Comparison of ENCODE assay signal across 19 cellular contexts in the genomic region with DNA sequence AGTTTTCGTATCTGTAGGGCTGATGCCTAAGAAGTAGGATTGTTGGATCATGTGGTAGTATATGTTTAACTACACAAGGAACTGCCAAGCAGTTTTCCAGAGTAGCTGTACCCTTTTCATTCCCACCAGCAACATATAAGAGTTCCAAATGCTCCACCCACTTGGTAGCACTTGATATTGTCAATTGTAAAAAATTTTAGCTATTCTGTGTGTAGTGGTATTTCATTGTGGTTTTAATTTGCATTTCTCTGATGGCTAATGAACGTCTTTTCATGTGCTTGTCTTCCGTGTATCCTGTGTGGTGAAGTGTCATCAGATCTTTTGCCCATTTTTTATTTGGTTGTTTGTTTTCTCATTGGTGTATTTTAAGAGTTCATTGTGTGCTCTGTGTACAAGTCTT.
A peak's percentile ranks its signal among the peaks of the same experiment; 100 is the strongest.
DNase-seq lines count a peak whose midpoint lies in the region; ATAC-seq, FAIRE-seq and TF ChIP-seq lines count a peak whose summit lies in the region.
"Had no signal": no experiment of that assay in that cellular context is flagged by ENCODE, and none has a peak within 500 bp of the region (broad histone marks: within the 10 kb centered on the region; RNA-seq: fewer than 3 reads in every experiment).

No MANE protein-coding gene starts in this region.

- intact Hi-C loops in Right ventricle myocardium inferior (cut with DNase I) (no loop called here), left ventricle myocardium superior (cut with micrococcal nuclease) (no loop called here)

- no peaks in the 10 kb centered on the region for H3K27me3 ChIP-seq in SU-DHL-6 (ENCODE audit: low read length)
- H3K27me3 ChIP-seq in keratinocyte (ENCODE audit: control insufficient read depth, extremely low read depth, insufficient read depth, low read length), result no peaks in the 10 kb centered on the region
- H3K27me3 ChIP-seq: ascending aorta, dorsolateral prefrontal cortex, esophagus muscularis mucosa had no signal

- no peak overlapping the region for H3K4me3 ChIP-seq in SU-DHL-6 (ENCODE audit: insufficient read depth, low read length, poor library complexity, severe bottlenecking)
- no peak overlapping the region for H3K4me3 ChIP-seq in keratinocyte (ENCODE audit: control insufficient read depth in 2 of 3, extremely low read depth in 1 of 3, insufficient read depth in 2 of 3, low read depth in 1 of 3, low read length in 3 of 3)
- H3K4me3 ChIP-seq: ascending aorta, dorsolateral prefrontal cortex, esophagus muscularis mucosa had no signal

- no peak for FAIRE-seq in keratinocyte (lab: Jason Lieb, UNC)

- H3K27ac ChIP-seq in SU-DHL-6 (ENCODE audit: low read depth, low read length), result no peak overlapping the region
- peak overlapping the region; percentile 22 for H3K27ac ChIP-seq in keratinocyte (ENCODE audit: control insufficient read depth, insufficient read depth, low read length)
- H3K27ac ChIP-seq: ascending aorta, esophagus muscularis mucosa had no signal

- ATAC-seq in Right ventricle myocardium inferior (no peak), left ventricle myocardium superior (no peak), left lobe of liver (no peak)
- ATAC-seq: activated CD8-positive, alpha-beta memory T cell treated with anti-CD3 and anti-CD28 coated beads, Interleukin-2, amount 10 ng/mL, durations not matched to agents 7 days and 5 days had no signal

- no peaks in the 10 kb centered on the region for H3K9me2 ChIP-seq in SU-DHL-6 (replicated peaks; ENCODE audit: insufficient read depth, low read length)

- H3K9me1 ChIP-seq in keratinocyte (ENCODE audit: control insufficient read depth, extremely low read depth, insufficient read depth, low read length), result no peaks in the 10 kb centered on the region

- H3K9ac ChIP-seq in SU-DHL-6 (ENCODE audit: low read length) (no peak overlapping the region), keratinocyte (ENCODE audit: control insufficient read depth, extremely low read depth, insufficient read depth, low read length) (no peak overlapping the region)

- no peaks in the 10 kb centered on the region for H3K36me3 ChIP-seq in SU-DHL-6 (ENCODE audit: low read length)
- peaks cover 0 to 1% of the 10 kb centered on the region in 2 experiments for H3K36me3 ChIP-seq in keratinocyte (ENCODE audit: control insufficient read depth in 2 of 2, extremely low read depth in 1 of 2, insufficient read depth in 2 of 2, low read length in 2 of 2)
- H3K36me3 ChIP-seq: ascending aorta, esophagus muscularis mucosa had no signal

- dilution Hi-C loops in keratinocyte (cut with MboI; ENCODE audit: extremely low pct_ligation_motif_present, low sequenced_read_pairs), result no loop called here

- TF ChIP-seq CTCF in SU-DHL-6 (IDR thresholded peaks at IDR 0.05; ENCODE audit: insufficient read depth, low read length, poor library complexity, severe bottlenecking) (no peak), keratinocyte (optimal IDR thresholded peaks at IDR 0.05 in 1 of 3, IDR thresholded peaks at IDR 0.05 in 1 of 3, conservative IDR thresholded peaks at IDR 0.05 in 1 of 3; ENCODE audit: extremely low read depth in 1 of 3, insufficient read depth in 2 of 3, low read length in 3 of 3) (no peak)

- H2AFZ ChIP-seq in SU-DHL-6 (ENCODE audit: low read depth, low read length, severe bottlenecking) (no peak overlapping the region), keratinocyte (ENCODE audit: control insufficient read depth, low read length) (no peak overlapping the region)

- H3K9me3 ChIP-seq in SU-DHL-6 (ENCODE audit: insufficient read depth, low read length) (no peaks in the 10 kb centered on the region), keratinocyte (ENCODE audit: control insufficient read depth, low read depth, low read length) (no peaks in the 10 kb centered on the region)
- H3K9me3 ChIP-seq: ascending aorta, esophagus muscularis mucosa had no signal

- no peaks in the 10 kb centered on the region for H3F3A ChIP-seq in SU-DHL-6 (ENCODE audit: insufficient read depth)

- H3K79me2 ChIP-seq in SU-DHL-6 (ENCODE audit: insufficient read depth, low read length), result no peaks in the 10 kb centered on the region
- H3K79me2 ChIP-seq in keratinocyte (ENCODE audit: control insufficient read depth, insufficient read depth, low read length), result peaks cover 53% of the 10 kb centered on the region

- H4K20me1 ChIP-seq in SU-DHL-6 (ENCODE audit: low read depth, low read length), result no peaks in the 10 kb centered on the region
- H4K20me1 ChIP-seq in keratinocyte (ENCODE audit: control insufficient read depth, extremely low read depth, insufficient read depth, low read length), result no peaks in the 10 kb centered on the region

- H3K4me2 ChIP-seq in SU-DHL-6 (ENCODE audit: low read depth, low read length, poor library complexity, severe bottlenecking), result peak overlapping the region; percentile 14
- H3K4me2 ChIP-seq in keratinocyte (ENCODE audit: control insufficient read depth, extremely low read depth, insufficient read depth, low read depth, low read length), result no peak overlapping the region

- peaks cover 25% of the 10 kb centered on the region for H3K4me1 ChIP-seq in keratinocyte (ENCODE audit: control insufficient read depth, extremely low read depth, insufficient read depth, low read length)

- DNase-seq in AG08395 (ENCODE audit: low spot score), result peak; percentile 2
- peak; percentile 6 for DNase-seq in HT1080 (ENCODE audit: low read depth)
- no peak for DNase-seq in keratinocyte (ENCODE audit: low read depth, low spot score)
- DNase-seq in Right ventricle myocardium inferior (ENCODE audit: missing footprints), result no peak
- no peak for DNase-seq in left ventricle myocardium superior
- no peak for DNase-seq in NCI-H2196 (lab: John Stamatoyannopoulos, UW; ENCODE audit: unreplicated experiment)
- no peak for DNase-seq in left lobe of liver (ENCODE audit: low spot score)
- DNase-seq: activated CD4-positive, alpha-beta T cell treated with anti-CD3 and anti-CD28 coated beads for 1 hour; activated CD8-positive, alpha-beta memory T cell treated with anti-CD3 and anti-CD28 coated beads, Interleukin-2, amount 10 ng/mL, durations not matched to agents 7 days and 5 days; activated gamma-delta T cell; dorsolateral prefrontal cortex; NCI-H1105; NCI-H2171 treated with DMSO at 0.1 percent for 48 hours; retina; SIG-M5; T-helper 9 cell had no signal

Comparison
In these comparisons a context has a peak if more than half of its experiments do, and no peak if none do; other contexts are left out.
1. DNase-seq: peak in AG08395 (single experiment) and HT1080 (single experiment); none in keratinocyte (single experiment), Right ventricle myocardium inferior (single experiment), left ventricle myocardium superior (single experiment), NCI-H2196 (single experiment) and left lobe of liver (single experiment).